In the genomic region with DNA sequence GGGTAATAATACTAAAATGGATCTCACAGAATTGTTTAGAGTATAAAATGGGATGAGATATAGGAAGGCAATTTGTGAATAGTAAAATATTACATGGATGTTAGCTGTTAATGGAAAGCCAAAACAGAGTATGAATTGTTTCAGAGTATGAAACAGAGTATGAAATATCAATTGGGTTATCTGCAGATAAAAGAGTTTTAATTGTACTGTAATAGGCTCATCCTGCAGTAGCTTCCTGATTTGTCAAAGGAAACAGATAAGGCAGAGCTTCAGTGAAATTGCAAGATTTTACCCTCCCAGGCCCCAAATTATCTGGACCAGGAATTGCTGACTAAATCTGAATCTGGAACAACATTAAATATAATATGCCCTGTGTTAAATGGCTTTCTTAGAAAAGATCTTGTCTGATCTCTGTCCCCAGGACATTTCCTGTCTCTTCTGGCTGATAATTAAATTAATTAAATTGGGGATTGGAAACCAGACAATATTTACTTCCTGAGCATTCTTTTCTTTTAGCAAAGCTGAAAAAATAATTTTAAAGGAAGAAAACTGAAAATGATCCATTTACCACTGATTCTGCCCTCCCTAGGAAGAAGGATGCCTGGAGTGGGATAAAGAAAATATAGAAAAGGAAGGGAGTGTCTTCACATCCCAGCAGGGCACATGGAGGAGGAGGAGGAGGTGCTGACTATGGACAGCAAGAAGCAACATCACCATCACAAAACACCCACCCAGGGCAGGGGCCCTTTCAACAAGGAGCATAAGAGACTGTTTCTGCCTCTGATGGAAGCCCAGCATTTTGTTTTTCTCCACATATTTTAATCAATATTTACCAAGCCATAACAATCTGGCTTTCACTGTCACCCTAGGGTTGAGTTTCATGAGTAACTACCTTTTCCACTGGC, we compare ENCODE assay signal across 23 cellular contexts. TPM values are rescaled to one million over a fixed set of nuclear protein-coding genes. Genes with fewer than 3 reads are reported as not detected.
"Had no signal": no experiment of that assay in that cellular context is flagged by ENCODE, and none has a peak within 500 bp of the region (broad histone marks: within the 10 kb centered on the region; RNA-seq: fewer than 3 reads in every experiment).

No MANE protein-coding gene starts in this region.

- H3K27ac ChIP-seq: KMS-11, Peyer's patch, RWPE1, SJCRH30 had no signal

- H3K27me3 Mint-ChIP-seq: activated B cell treated with CpG ODN at 0.5 μM for 24 hours; activated CD4-positive, alpha-beta memory T cell treated with anti-CD3 and anti-CD28 coated beads for 36 hours; activated CD4-positive, alpha-beta T cell treated with anti-CD3 and anti-CD28 coated beads, Interleukin-2, amount 10 ng/mL, durations not matched to agents 7 days and 5 days; activated naive CD4-positive, alpha-beta T cell treated with anti-CD3 and anti-CD28 coated beads, Interleukin-2, amount 10 ng/mL, durations not matched to agents 7 days and 5 days; activated naive CD8-positive, alpha-beta T cell treated with anti-CD3 and anti-CD28 coated beads for 36 hours; T-helper 17 cell had no signal

- H3K4me3 Mint-ChIP-seq: activated B cell treated with CpG ODN at 0.5 μM for 24 hours; activated CD4-positive, alpha-beta memory T cell treated with anti-CD3 and anti-CD28 coated beads for 36 hours; activated CD4-positive, alpha-beta T cell treated with anti-CD3 and anti-CD28 coated beads, Interleukin-2, amount 10 ng/mL, durations not matched to agents 7 days and 5 days; activated naive CD4-positive, alpha-beta T cell treated with anti-CD3 and anti-CD28 coated beads, Interleukin-2, amount 10 ng/mL, durations not matched to agents 7 days and 5 days; activated naive CD8-positive, alpha-beta T cell treated with anti-CD3 and anti-CD28 coated beads for 36 hours; activated T-cell treated with anti-CD3 and anti-CD28 coated beads, Interleukin-2, amount 50 U/mL, for 4 hours; T-helper 17 cell had no signal

- H3K4me2 ChIP-seq: KMS-11 had no signal

- H3K4me3 ChIP-seq: MG63, Peyer's patch, SJCRH30 had no signal

- H3K27ac Mint-ChIP-seq: activated B cell treated with CpG ODN at 0.5 μM for 24 hours; activated CD4-positive, alpha-beta memory T cell treated with anti-CD3 and anti-CD28 coated beads for 36 hours; activated CD4-positive, alpha-beta T cell treated with anti-CD3 and anti-CD28 coated beads, Interleukin-2, amount 10 ng/mL, durations not matched to agents 7 days and 5 days; activated naive CD4-positive, alpha-beta T cell treated with anti-CD3 and anti-CD28 coated beads, Interleukin-2, amount 10 ng/mL, durations not matched to agents 7 days and 5 days; activated naive CD8-positive, alpha-beta T cell treated with anti-CD3 and anti-CD28 coated beads for 36 hours; T-helper 17 cell had no signal

- H3K4me1 ChIP-seq: Peyer's patch, SJCRH30 had no signal

- DNase-seq: activated B cell treated with CpG ODN at 0.5 μM for 24 hours; activated CD4-positive, alpha-beta memory T cell treated with anti-CD3 and anti-CD28 coated beads for 36 hours; activated CD4-positive, alpha-beta T cell treated with anti-CD3 and anti-CD28 coated beads, Interleukin-2, amount 10 ng/mL, durations not matched to agents 7 days and 5 days; activated CD8-positive, alpha-beta memory T cell treated with anti-CD3 and anti-CD28 coated beads for 24 hours; activated gamma-delta T cell; activated naive CD4-positive, alpha-beta T cell treated with anti-CD3 and anti-CD28 coated beads, Interleukin-2, amount 10 ng/mL, durations not matched to agents 7 days and 5 days; activated naive CD8-positive, alpha-beta T cell treated with anti-CD3 and anti-CD28 coated beads for 36 hours; activated T-cell treated with anti-CD3 and anti-CD28 coated beads, Interleukin-2, amount 50 U/mL, for 4 hours; caudate nucleus; MG63; MV-4-11; NCI-H1417 treated with DMSO at 0.1 percent for 48 hours; NCI-H1694; NCI-H2029 treated with DMSO at 0.1 percent for 48 hours; NCI-H510A; NCI-H526 treated with DMSO at 0.1 percent for 48 hours; Peyer's patch; Right ventricle myocardium superior; SJCRH30; T-helper 17 cell; T-helper 9 cell had no signal

- H3K9me3 Mint-ChIP-seq: activated CD4-positive, alpha-beta T cell treated with anti-CD3 and anti-CD28 coated beads, Interleukin-2, amount 10 ng/mL, durations not matched to agents 7 days and 5 days; activated T-cell treated with anti-CD3 and anti-CD28 coated beads, Interleukin-2, amount 50 U/mL, for 4 hours had no signal

- ATAC-seq: activated T-cell treated with anti-CD3 and anti-CD28 coated beads, Interleukin-2, amount 50 U/mL, for 4 hours; T-helper 17 cell had no signal

- H3K36me3 ChIP-seq: MG63, Peyer's patch, SJCRH30 had no signal

- H3K4me1 Mint-ChIP-seq: activated B cell treated with CpG ODN at 0.5 μM for 24 hours; activated CD4-positive, alpha-beta T cell treated with anti-CD3 and anti-CD28 coated beads, Interleukin-2, amount 10 ng/mL, durations not matched to agents 7 days and 5 days; activated naive CD4-positive, alpha-beta T cell treated with anti-CD3 and anti-CD28 coated beads, Interleukin-2, amount 10 ng/mL, durations not matched to agents 7 days and 5 days; activated naive CD8-positive, alpha-beta T cell treated with anti-CD3 and anti-CD28 coated beads for 36 hours; T-helper 17 cell had no signal

- H3K27me3 ChIP-seq: MG63, Peyer's patch, SJCRH30 had no signal

- H3K36me3 Mint-ChIP-seq: activated CD4-positive, alpha-beta memory T cell treated with anti-CD3 and anti-CD28 coated beads for 36 hours; activated naive CD4-positive, alpha-beta T cell treated with anti-CD3 and anti-CD28 coated beads, Interleukin-2, amount 10 ng/mL, durations not matched to agents 7 days and 5 days; activated naive CD8-positive, alpha-beta T cell treated with anti-CD3 and anti-CD28 coated beads for 36 hours had no signal

RNA-seq across cellular contexts. Expression of gene PTN, which starts 18.5 kb away (rescaled TPM):
- total RNA-seq: activated B cell treated with CpG ODN at 0.5 μM for 24 hours; activated CD4-positive, alpha-beta memory T cell treated with anti-CD3 and anti-CD28 coated beads for 36 hours; activated CD4-positive, alpha-beta T cell treated with anti-CD3 and anti-CD28 coated beads, Interleukin-2, amount 10 ng/mL, durations not matched to agents 7 days and 5 days; activated naive CD8-positive, alpha-beta T cell treated with anti-CD3 and anti-CD28 coated beads for 36 hours; activated T-cell treated with anti-CD3 and anti-CD28 coated beads, Interleukin-2, amount 50 U/mL, for 4 hours; T-helper 17 cell had no signal
